In the genomic region with DNA sequence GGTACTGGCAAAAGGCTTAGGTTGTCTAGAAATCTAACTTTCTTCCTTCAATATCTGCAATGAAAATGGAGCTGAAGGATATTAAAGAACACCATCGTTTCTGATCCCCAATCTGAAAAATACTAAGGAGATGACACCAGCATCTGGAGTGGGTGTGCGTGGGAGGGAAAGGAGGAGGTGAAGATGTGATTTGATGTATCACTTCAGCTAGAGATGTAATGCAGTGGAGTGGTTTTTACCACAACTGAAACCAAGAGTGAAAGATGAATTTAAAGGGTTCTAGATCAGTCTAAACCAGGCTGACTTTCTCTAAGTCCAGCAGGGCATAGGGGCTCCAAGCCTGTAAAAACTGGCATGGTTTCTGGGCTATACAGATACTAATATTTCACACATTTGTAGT, we compare ENCODE assay signal across 11 cellular contexts.
DNase-seq lines count a peak whose midpoint lies in the region; ATAC-seq and TF ChIP-seq lines count a peak whose summit lies in the region.
"Had no signal": no experiment of that assay in that cellular context is flagged by ENCODE, and none has a peak within 500 bp of the region (broad histone marks: within the 10 kb centered on the region; RNA-seq: fewer than 3 reads in every experiment).

No MANE protein-coding gene starts in this region.

- H3K27ac ChIP-seq in WERI-Rb-1 (no peak overlapping the region), tibial nerve (no peak overlapping the region)
- H3K27ac ChIP-seq: foreskin keratinocyte had no signal

- 83 to 98% methylated on average over 2 of the region's 2 CpGs for WGBS in tibial nerve, 2 donors

- H3K36me3 ChIP-seq in WERI-Rb-1: no peaks in the 10 kb centered on the region
- no peaks in the 10 kb centered on the region for H3K36me3 ChIP-seq in tibial nerve

- H3K4me3 ChIP-seq in WERI-Rb-1 (ENCODE audit: low read depth, low read length) (no peak overlapping the region), tibial nerve (no peak overlapping the region)

- peaks cover 9% of the 10 kb centered on the region for H3K9me3 Mint-ChIP-seq in activated CD4-positive, alpha-beta T cell treated with anti-CD3 and anti-CD28 coated beads, Interleukin-2, amount 10 ng/mL, durations not matched to agents 7 days and 5 days

- no peaks in the 10 kb centered on the region for H3K27me3 ChIP-seq in WERI-Rb-1 (ENCODE audit: insufficient read depth, low read depth, severe bottlenecking)
- no peaks in the 10 kb centered on the region for H3K27me3 ChIP-seq in tibial nerve

- peak; percentile 86 for ATAC-seq in HG02870 (IDR thresholded peaks at IDR 0.05; ENCODE audit: unreplicated experiment)
- no peak for ATAC-seq in left colon
- ATAC-seq: foreskin keratinocyte had no signal

- H3K9me3 ChIP-seq in WERI-Rb-1 (ENCODE audit: severe bottlenecking) (no peaks in the 10 kb centered on the region), tibial nerve (peaks cover 0 to 5% (median 0%) of the 10 kb centered on the region in 4 donors)

- peak; percentile 53 to 59 for DNase-seq in activated CD4-positive, alpha-beta T cell treated with anti-CD3 and anti-CD28 coated beads for 4 hours
- no peak for DNase-seq in activated CD4-positive, alpha-beta T cell treated with anti-CD3 and anti-CD28 coated beads, Interleukin-2, amount 10 ng/mL, durations not matched to agents 7 days and 5 days
- DNase-seq in activated T-cell treated with anti-CD3 and anti-CD28 coated beads for 4 hours (peak; percentile 58), WERI-Rb-1 (no peak), tibial nerve (ENCODE audit: low spot score in 2 of 2) (no peak), left colon (no peak)
- peak; percentile 35 to 67 for DNase-seq in stimulated activated CD8-positive, alpha-beta memory T cell treated with anti-CD3 and anti-CD28 coated beads, Interleukin-7, amount 100 ng/mL, for 4 hours (ENCODE audit: low read depth in 2 of 2)
- DNase-seq: foreskin keratinocyte, small intestine had no signal

- no peak overlapping the region for H3K27ac Mint-ChIP-seq in activated CD4-positive, alpha-beta T cell treated with anti-CD3 and anti-CD28 coated beads, Interleukin-2, amount 10 ng/mL, durations not matched to agents 7 days and 5 days
- H3K27ac Mint-ChIP-seq: brain had no signal

- no peak for TF ChIP-seq POLR2A in tibial nerve (IDR thresholded peaks at IDR 0.05)

- no peak for TF ChIP-seq EP300 in tibial nerve (IDR thresholded peaks at IDR 0.05)

- no peak overlapping the region for H3K4me3 Mint-ChIP-seq in activated CD4-positive, alpha-beta T cell treated with anti-CD3 and anti-CD28 coated beads, Interleukin-2, amount 10 ng/mL, durations not matched to agents 7 days and 5 days
- H3K4me3 Mint-ChIP-seq: brain had no signal

- TF ChIP-seq CTCF in WERI-Rb-1 (IDR thresholded peaks at IDR 0.05; ENCODE audit: low read depth, low read length) (no peak), tibial nerve (IDR thresholded peaks at IDR 0.05) (no peak)

- peaks cover 11% of the 10 kb centered on the region for H3K4me1 Mint-ChIP-seq in activated CD4-positive, alpha-beta T cell treated with anti-CD3 and anti-CD28 coated beads, Interleukin-2, amount 10 ng/mL, durations not matched to agents 7 days and 5 days
- H3K4me1 Mint-ChIP-seq: brain had no signal

- no peaks in the 10 kb centered on the region for H3K27me3 Mint-ChIP-seq in activated CD4-positive, alpha-beta T cell treated with anti-CD3 and anti-CD28 coated beads, Interleukin-2, amount 10 ng/mL, durations not matched to agents 7 days and 5 days

- peaks cover 4% of the 10 kb centered on the region for H3K36me3 Mint-ChIP-seq in activated CD4-positive, alpha-beta T cell treated with anti-CD3 and anti-CD28 coated beads, Interleukin-2, amount 10 ng/mL, durations not matched to agents 7 days and 5 days (ENCODE audit: low read depth)
- H3K36me3 Mint-ChIP-seq: brain had no signal

- CTCF ChIA-PET in activated CD4-positive, alpha-beta T cell treated with anti-CD3 and anti-CD28 coated beads, Interleukin-2, amount 10 ng/mL, durations not matched to agents 7 days and 5 days (lab: Charles Lee): interaction anchor here (0.7 to 1.1 kb wide), 3 partner anchors 9 to 24 kb away, joined by 3 to 4 read pairs (median 3); no protein-coding TSS in a partner anchor

- POLR2A ChIA-PET in activated CD4-positive, alpha-beta T cell treated with anti-CD3 and anti-CD28 coated beads, Interleukin-2, amount 10 ng/mL, durations not matched to agents 7 days and 5 days (lab: Charles Lee): no interaction called here

- H3K4me1 ChIP-seq in tibial nerve: no peaks in the 10 kb centered on the region
- H3K4me1 ChIP-seq: foreskin keratinocyte had no signal

- intact Hi-C loops in left colon (cut with DNase I, micrococcal nuclease): no loop called here

Comparison
In these comparisons a context has a peak if more than half of its experiments do, and no peak if none do; other contexts are left out.
1. DNase-seq: peak in activated CD4-positive, alpha-beta T cell treated with anti-CD3 and anti-CD28 coated beads for 4 hours (2 of 2), activated T-cell treated with anti-CD3 and anti-CD28 coated beads for 4 hours (single experiment) and stimulated activated CD8-positive, alpha-beta memory T cell treated with anti-CD3 and anti-CD28 coated beads, Interleukin-7, amount 100 ng/mL, for 4 hours (2 of 2); none in activated CD4-positive, alpha-beta T cell treated with anti-CD3 and anti-CD28 coated beads, Interleukin-2, amount 10 ng/mL, durations not matched to agents 7 days and 5 days (single experiment), WERI-Rb-1 (single experiment), tibial nerve (0 of 2) and left colon (0 of 2).